Comparison of ENCODE assay signal across 16 cellular contexts in the genomic region with DNA sequence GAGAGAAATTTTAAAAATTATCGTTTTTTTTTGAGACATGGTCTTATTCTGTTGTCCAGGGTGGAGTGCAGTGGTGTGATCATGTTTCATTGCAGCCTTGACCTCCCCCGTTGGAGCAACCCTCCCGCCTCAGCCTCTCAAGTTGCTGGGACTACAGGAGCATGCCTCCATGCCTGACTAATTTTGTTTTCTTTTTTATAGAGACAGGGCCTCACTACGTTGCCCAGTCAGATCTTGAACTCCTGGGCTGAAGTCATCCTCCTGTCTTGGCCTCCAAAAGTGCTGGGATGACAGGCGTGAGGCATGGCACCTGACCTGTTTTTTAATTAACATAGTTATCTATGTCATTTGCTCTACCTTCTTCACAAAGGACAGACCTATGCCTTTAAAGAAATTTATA. TPM values are rescaled to one million over a fixed set of nuclear protein-coding genes. Genes with fewer than 3 reads are reported as not detected.
DNase-seq lines count a peak whose midpoint lies in the region; ATAC-seq and TF ChIP-seq lines count a peak whose summit lies in the region.
"Had no signal": no experiment of that assay in that cellular context is flagged by ENCODE, and none has a peak within 500 bp of the region (broad histone marks: within the 10 kb centered on the region; RNA-seq: fewer than 3 reads in every experiment).

No MANE protein-coding gene starts in this region.

- H3K36me3 ChIP-seq in BLaER1 treated with 17β-estradiol and CSF1 and Interleukin-3, amounts not matched to agents 10 nM and 100 nM, result peaks cover 17 to 66% (median 62%) of the 10 kb centered on the region in 11 experiments; a peak in 21 of 22 replicates
- H3K36me3 ChIP-seq: BE2C, vagina had no signal

- peak overlapping the region in 8 of 11 experiments; percentile 16 to 99 (median 97); a peak in 9 of 22 replicates for H3K9ac ChIP-seq in BLaER1 treated with 17β-estradiol and CSF1 and Interleukin-3, amounts not matched to agents 10 nM and 100 nM
- H3K9ac ChIP-seq: SK-N-SH had no signal

- TF ChIP-seq CTCF in WTC11 (IDR thresholded peaks at IDR 0.05), result no peak

- peak overlapping the region in 9 of 10 experiments; percentile 78 to 99 (median 95); a peak in 14 of 20 replicates for H3K4me3 ChIP-seq in BLaER1 treated with 17β-estradiol and CSF1 and Interleukin-3, amounts not matched to agents 10 nM and 100 nM
- H3K4me3 ChIP-seq: vagina had no signal

- H4K20me1 ChIP-seq in BLaER1 treated with 17β-estradiol and CSF1 and Interleukin-3, amounts not matched to agents 10 nM and 100 nM, result peaks cover 66 to 77% (median 74%) of the 10 kb centered on the region in 11 experiments

- peak overlapping the region; percentile 24; the same call in 1 of the 2 replicates for H3K4me3 Mint-ChIP-seq in WTC11

- no peaks in the 10 kb centered on the region for H3K9me3 ChIP-seq in BLaER1 treated with 17β-estradiol and CSF1 and Interleukin-3, amounts not matched to agents 10 nM and 100 nM (replicated peaks in 1 of 11)
- H3K9me3 ChIP-seq: BE2C, MG63, SK-N-SH, vagina had no signal

- H3K4me1 ChIP-seq in BLaER1 treated with 17β-estradiol and CSF1 and Interleukin-3, amounts not matched to agents 10 nM and 100 nM, result peaks cover 43 to 70% (median 58%) of the 10 kb centered on the region in 10 experiments
- H3K4me1 ChIP-seq: BE2C had no signal

- peak overlapping the region; percentile 74 to 96 (median 84) for H3K4me2 ChIP-seq in BLaER1 treated with 17β-estradiol and CSF1 and Interleukin-3, amounts not matched to agents 10 nM and 100 nM
- H3K4me2 ChIP-seq: SK-N-SH had no signal

- H3K27me3 Mint-ChIP-seq in WTC11 (ENCODE audit: low read depth), result no peaks in the 10 kb centered on the region

- no peak overlapping the region for H3K27ac ChIP-seq in BLaER1 treated with 17β-estradiol and CSF1 and Interleukin-3, amounts not matched to agents 10 nM and 100 nM
- H3K27ac ChIP-seq: vagina had no signal

- peaks cover 40% of the 10 kb centered on the region for H3K4me1 Mint-ChIP-seq in WTC11

- peaks cover 16% of the 10 kb centered on the region for H3K36me3 Mint-ChIP-seq in WTC11

- ATAC-seq in WTC11, result no peak
- ATAC-seq in GM19455 (IDR thresholded peaks at IDR 0.05; ENCODE audit: unreplicated experiment), result no peak
- ATAC-seq: left colon had no signal

- H3K9me3 Mint-ChIP-seq in WTC11, result no peaks in the 10 kb centered on the region

- POLR2A ChIA-PET in WTC11 (lab: Charles Lee), result no interaction called here

- H3K27me3 ChIP-seq in BLaER1 treated with 17β-estradiol and CSF1 and Interleukin-3, amounts not matched to agents 10 nM and 100 nM, result no peaks in the 10 kb centered on the region
- H3K27me3 ChIP-seq: BE2C, MG63, vagina had no signal

- H3K27ac Mint-ChIP-seq in WTC11, result no peak overlapping the region

- DNase-seq in EH (ENCODE audit: low read depth) (peak; percentile 5), WTC11 (ENCODE audit: low spot score) (no peak), iris pigment epithelial cell (ENCODE audit: low read depth) (peak; percentile 5), hippocampal formation (lab: John Stamatoyannopoulos, UW) (no peak), NCI-H510A (lab: John Stamatoyannopoulos, UW) (no peak), NCI-H82 (lab: John Stamatoyannopoulos, UW) (no peak)
- DNase-seq: activated gamma-delta T cell treated with Interleukin-2 at 50 U/mL for 16 hours; BE2C; H7; left colon; MG63; SK-N-SH; stimulated activated CD4-positive, alpha-beta T cell treated with anti-CD3 and anti-CD28 coated beads, Interleukin-4, amount 100 ng/mL, for 24 hours had no signal

- CTCF ChIA-PET in WTC11 (lab: Charles Lee), result no interaction called here

TF ChIP-seq in WTC11, 78 proteins besides CTCF, POLR2A, EP300 and RAD21:
- no peak; the same call in 1 of the 2 replicates for TF ChIP-seq GTF2I (CRISPR knock-in tag; conservative IDR thresholded peaks at IDR 0.05)
- TF ChIP-seq ZNF121 (CRISPR knock-in tag; IDR thresholded peaks at IDR 0.05), result peak; percentile 95
- no peak for TF ChIP-seq IRF2 (CRISPR knock-in tag; IDR thresholded peaks at IDR 0.05; ENCODE audit: borderline replicate concordance, low read depth)

RNA-seq across cellular contexts. Expression of a gene that starts 3.5 kb away (rescaled TPM):
- total RNA-seq in WTC11 (2021), result 98.4 to 106 TPM (median 103 TPM) in 3 replicates

Comparison
In these comparisons a context has a peak if more than half of its experiments do, and no peak if none do; other contexts are left out.
1. DNase-seq: peak in EH (single experiment) and iris pigment epithelial cell (single experiment); none in WTC11 (single experiment), hippocampal formation (0 of 2), NCI-H510A (single experiment) and NCI-H82 (single experiment).